Comparison of ENCODE assay signal across 20 cellular contexts in genomic region chr11:22734628-22735345, GRCh38.
DNase-seq lines count a peak whose midpoint lies in the region.
"Had no signal": no experiment of that assay in that cellular context is flagged by ENCODE, and none has a peak within 500 bp of the region (broad histone marks: within the 10 kb centered on the region; RNA-seq: fewer than 3 reads in every experiment).

No MANE protein-coding gene starts in this region.

- no peaks in the 10 kb centered on the region for H3K36me3 ChIP-seq in endocrine pancreas (ENCODE audit: control insufficient read depth, insufficient read depth, low read length)

- H3K27me3 ChIP-seq in endocrine pancreas (ENCODE audit: control insufficient read depth, insufficient read depth, low read length) = no peaks in the 10 kb centered on the region

- H3K4me3 ChIP-seq in endocrine pancreas (ENCODE audit: control insufficient read depth, insufficient read depth, low read length) = peak overlapping the region; percentile 70
- H3K4me3 ChIP-seq: smooth muscle cell had no signal

- peaks cover 35% of the 10 kb centered on the region for H3K4me1 ChIP-seq in endocrine pancreas (ENCODE audit: control insufficient read depth, insufficient read depth, low read length)

- no peaks in the 10 kb centered on the region for H3K9me3 ChIP-seq in endocrine pancreas (ENCODE audit: control insufficient read depth, low read length)

- H3K9ac ChIP-seq in endocrine pancreas (ENCODE audit: control insufficient read depth, insufficient read depth, low read length) = no peak overlapping the region

- peak; percentile 11 for DNase-seq in DMS53 (lab: John Stamatoyannopoulos, UW)
- DNase-seq in DMS53 treated with DMSO at 0.1 percent for 48 hours (lab: John Stamatoyannopoulos, UW; ENCODE audit: unreplicated experiment) = no peak
- peak; percentile 83 for DNase-seq in NOMO-1 treated with dmso at 0.1 percent for 144 hours (lab: John Stamatoyannopoulos, UW; ENCODE audit: unreplicated experiment)
- DNase-seq in renal cortical epithelial cell (ENCODE audit: low read depth) = peak; percentile 29
- DNase-seq in cerebellum (ENCODE audit: low spot score) = no peak
- DNase-seq in GM19240 (ENCODE audit: insufficient read length, low spot score) = no peak
- DNase-seq in NCI-H1694 treated with DMSO at 0.1 percent for 48 hours (lab: John Stamatoyannopoulos, UW) = no peak
- DNase-seq: amygdala; Kasumi-1; left colon; midbrain; NCI-H1417 treated with DMSO at 0.1 percent for 48 hours; NCI-H2171; NCI-H774; nephron progenitor cell; RPMI8226; stimulated activated CD4-positive, alpha-beta T cell treated with anti-CD3 and anti-CD28 coated beads, Interleukin-4, amount 100 ng/mL, for 24 hours; T-cell had no signal

Comparison
In these comparisons a context has a peak if more than half of its experiments do, and no peak if none do; other contexts are left out.
1. DNase-seq: peak in DMS53 (single experiment), NOMO-1 treated with dmso at 0.1 percent for 144 hours (single experiment) and renal cortical epithelial cell (single experiment); none in DMS53 treated with DMSO at 0.1 percent for 48 hours (single experiment), cerebellum (single experiment), GM19240 (single experiment) and NCI-H1694 treated with DMSO at 0.1 percent for 48 hours (single experiment).